24 cellular contexts compared by ENCODE assay signal in genomic region chr2:187407407-187408084, GRCh38.
"Had no signal": no experiment of that assay in that cellular context is flagged by ENCODE, and none has a peak within 500 bp of the region (broad histone marks: within the 10 kb centered on the region; RNA-seq: fewer than 3 reads in every experiment).

No MANE protein-coding gene starts in this region.

- H3K9me3 ChIP-seq: gastrocnemius medialis, stomach, testis had no signal

- H3K27me3 Mint-ChIP-seq: memory B cell, progenitor cell of endocrine pancreas, type B pancreatic cell had no signal

- H3K9ac ChIP-seq: parathyroid adenoma had no signal

- H3K27ac Mint-ChIP-seq: memory B cell; natural killer cell; progenitor cell of endocrine pancreas; stimulated activated effector memory CD8-positive, alpha-beta T cell treated with anti-CD3 and anti-CD28 coated beads, Interleukin-12 subunit alpha, Interleukin-12 subunit beta, amount 100 ng/mL, for 72 hours; type B pancreatic cell had no signal

- H3K4me1 ChIP-seq: parathyroid adenoma, stomach, testis had no signal

- H3K36me3 Mint-ChIP-seq: memory B cell; natural killer cell; stimulated activated effector memory CD8-positive, alpha-beta T cell treated with anti-CD3 and anti-CD28 coated beads, Interleukin-12 subunit alpha, Interleukin-12 subunit beta, amount 100 ng/mL, for 72 hours; type B pancreatic cell had no signal

- H3K27ac ChIP-seq: epithelial cell of prostate, gastrocnemius medialis, parathyroid adenoma, stomach had no signal

- H3K4me3 ChIP-seq: dorsolateral prefrontal cortex, gastrocnemius medialis, lung, stomach, testis, tibial artery had no signal

- H3K4me3 Mint-ChIP-seq: memory B cell; natural killer cell; stimulated activated effector memory CD8-positive, alpha-beta T cell treated with anti-CD3 and anti-CD28 coated beads, Interleukin-12 subunit alpha, Interleukin-12 subunit beta, amount 100 ng/mL, for 72 hours; type B pancreatic cell had no signal

- H3K9me3 Mint-ChIP-seq: type B pancreatic cell had no signal

- FAIRE-seq: colon, keratinocyte had no signal

- H3K4me1 Mint-ChIP-seq: memory B cell; natural killer cell; stimulated activated effector memory CD8-positive, alpha-beta T cell treated with anti-CD3 and anti-CD28 coated beads, Interleukin-12 subunit alpha, Interleukin-12 subunit beta, amount 100 ng/mL, for 72 hours had no signal

- DNase-seq: dorsolateral prefrontal cortex; effector CD4-positive, alpha-beta T cell; foreskin fibroblast; gastrocnemius medialis; head of caudate nucleus; natural killer cell; stimulated activated CD4-positive, alpha-beta T cell treated with anti-CD3 and anti-CD28 coated beads, Interleukin-2, amount 100 ng/mL, for 24 hours; stimulated activated CD4-positive, alpha-beta T cell treated with anti-CD3 and anti-CD28 coated beads, Interleukin-4, amount 100 ng/mL, for 24 hours; stimulated activated naive CD4-positive, alpha-beta T cell treated with Interleukin-2 at 50 U/mL for 16 hours; stomach; testis; tibial artery had no signal

- H3K79me2 ChIP-seq: parathyroid adenoma had no signal

- H2AFZ ChIP-seq: parathyroid adenoma had no signal

- ATAC-seq: esophagus mucosa; gastrocnemius medialis; left lobe of liver; natural killer cell; sciatic nerve; stimulated activated effector memory CD8-positive, alpha-beta T cell treated with anti-CD3 and anti-CD28 coated beads, Interleukin-12 subunit alpha, Interleukin-12 subunit beta, amount 100 ng/mL, for 72 hours had no signal

- H3K27me3 ChIP-seq: dorsolateral prefrontal cortex, gastrocnemius medialis, stomach, testis, tibial artery had no signal

- H3K36me3 ChIP-seq: gastrocnemius medialis, stomach had no signal
